ENCODE assay signal across 16 cellular contexts in genomic region chr11:46850829-46851380, GRCh38.
"Had no signal": no experiment of that assay in that cellular context is flagged by ENCODE, and none has a peak within 500 bp of the region (broad histone marks: within the 10 kb centered on the region; RNA-seq: fewer than 3 reads in every experiment).

No MANE protein-coding gene starts in this region.

- H3K4me3 Mint-ChIP-seq: activated CD4-positive, alpha-beta T cell treated with anti-CD3 and anti-CD28 coated beads, Interleukin-2, amount 10 ng/mL, durations not matched to agents 24 days and 14 days; activated T-helper 1 cell treated with anti-CD3 and anti-CD28 coated beads, Interleukin-12 subunit alpha, Interleukin-12 subunit beta, Interleukin-2, Interleukin-4 antibody, amounts not matched to agents 30 ng/mL and 10 ng/mL and 1 ng/mL, durations not matched to agents 14 hours and 24 hours and 36 hours; immature natural killer cell; nephron; stimulated activated naive CD8-positive, alpha-beta T cell treated with anti-CD3 and anti-CD28 coated beads, Interleukin-15, Interleukin-2, amounts not matched to agents 100 ng/mL and 50 ng/mL, for 24 hours; type B pancreatic cell had no signal

- H3K27ac Mint-ChIP-seq: activated CD4-positive, alpha-beta T cell treated with anti-CD3 and anti-CD28 coated beads, Interleukin-2, amount 10 ng/mL, durations not matched to agents 24 days and 14 days; activated T-helper 1 cell treated with anti-CD3 and anti-CD28 coated beads, Interleukin-12 subunit alpha, Interleukin-12 subunit beta, Interleukin-2, Interleukin-4 antibody, amounts not matched to agents 30 ng/mL and 10 ng/mL and 1 ng/mL, durations not matched to agents 14 hours and 24 hours and 36 hours; immature natural killer cell; stimulated activated naive CD8-positive, alpha-beta T cell treated with anti-CD3 and anti-CD28 coated beads, Interleukin-15, Interleukin-2, amounts not matched to agents 100 ng/mL and 50 ng/mL, for 24 hours; type B pancreatic cell had no signal

- H3K9me3 ChIP-seq: ascending aorta, breast epithelium, psoas muscle, spleen, suprapubic skin had no signal

- H3K9me3 Mint-ChIP-seq: activated CD4-positive, alpha-beta T cell treated with anti-CD3 and anti-CD28 coated beads, Interleukin-2, amount 10 ng/mL, durations not matched to agents 24 days and 14 days; activated T-helper 1 cell treated with anti-CD3 and anti-CD28 coated beads, Interleukin-12 subunit alpha, Interleukin-12 subunit beta, Interleukin-2, Interleukin-4 antibody, amounts not matched to agents 30 ng/mL and 10 ng/mL and 1 ng/mL, durations not matched to agents 14 hours and 24 hours and 36 hours; immature natural killer cell; nephron; stimulated activated naive CD8-positive, alpha-beta T cell treated with anti-CD3 and anti-CD28 coated beads, Interleukin-15, Interleukin-2, amounts not matched to agents 100 ng/mL and 50 ng/mL, for 24 hours; type B pancreatic cell had no signal

- H3K27ac ChIP-seq: ascending aorta, breast epithelium, psoas muscle, spleen, suprapubic skin had no signal

- DNase-seq: activated CD4-positive, alpha-beta T cell treated with anti-CD3 and anti-CD28 coated beads, Interleukin-2, amount 10 ng/mL, durations not matched to agents 24 days and 14 days; activated CD4-positive, CD25-positive, alpha-beta regulatory T cell; activated CD8-positive, alpha-beta memory T cell treated with anti-CD3 and anti-CD28 coated beads, Interleukin-2, amount 50 U/mL, for 48 hours; activated naive CD4-positive, alpha-beta T cell; dermis blood vessel endothelial cell; hippocampal formation; immature natural killer cell; psoas muscle; spleen had no signal

- H3K27me3 ChIP-seq: ascending aorta, breast epithelium, spleen, suprapubic skin had no signal

- H3K36me3 ChIP-seq: ascending aorta, breast epithelium, spleen, suprapubic skin had no signal

- H3K27me3 Mint-ChIP-seq: stimulated activated naive CD8-positive, alpha-beta T cell treated with anti-CD3 and anti-CD28 coated beads, Interleukin-15, Interleukin-2, amounts not matched to agents 100 ng/mL and 50 ng/mL, for 24 hours; type B pancreatic cell had no signal

- H3K4me1 ChIP-seq: breast epithelium, psoas muscle had no signal

- H3K36me3 Mint-ChIP-seq: immature natural killer cell had no signal

- H3K4me3 ChIP-seq: ascending aorta, breast epithelium, psoas muscle, spleen, suprapubic skin had no signal
